ENCODE assay signal across 16 cellular contexts in the genomic region with DNA sequence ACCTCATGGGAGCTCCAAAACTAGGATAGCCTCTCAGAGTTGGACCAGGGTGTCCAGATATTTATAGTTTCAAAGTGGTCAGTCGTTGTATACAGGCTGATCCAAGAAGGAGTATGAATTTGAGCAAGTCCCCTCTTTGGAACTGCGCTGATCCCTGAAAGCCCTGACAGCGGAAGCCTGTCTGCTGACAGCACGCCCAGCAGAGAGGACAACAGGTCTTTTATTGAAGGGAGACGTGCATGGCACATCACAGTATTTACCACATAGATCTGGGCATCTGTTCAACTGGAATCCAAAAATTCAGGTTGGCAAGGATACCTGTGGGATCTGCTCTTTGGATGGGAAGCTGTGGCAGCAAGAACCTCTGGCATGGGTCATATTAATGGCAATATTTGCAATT.
A peak's percentile ranks its signal among the peaks of the same experiment; 100 is the strongest.
DNase-seq lines count a peak whose midpoint lies in the region; ATAC-seq lines count a peak whose summit lies in the region.
"Had no signal": no experiment of that assay in that cellular context is flagged by ENCODE, and none has a peak within 500 bp of the region (broad histone marks: within the 10 kb centered on the region; RNA-seq: fewer than 3 reads in every experiment).

No MANE protein-coding gene starts in this region.

- DNase-seq in Ammon's horn (ENCODE audit: low spot score) (peak; percentile 47), SK-MEL-5 (ENCODE audit: low read depth, low spot score) (peak; percentile 41), globus pallidus (ENCODE audit: low spot score) (peak; percentile 66), pons (ENCODE audit: low spot score) (peak; percentile 76), SW480 (ENCODE audit: low spot score) (no peak), NCI-H1092 treated with DMSO at 0.1 percent for 48 hours (lab: John Stamatoyannopoulos, UW) (no peak), sciatic nerve (ENCODE audit: low spot score) (no peak)
- DNase-seq: AML-193; Calu3; CD4-positive, alpha-beta memory T cell; DND-41; EL; GM23248; H7 had no signal

- intact Hi-C loops in sciatic nerve (cut with DNase I): no loop called here

- in situ Hi-C loops in SK-MEL-5 (cut with HindIII; ENCODE audit: low pct_unique_long_range_greater_than_20kb, low sequenced_read_pairs): no loop called here

- ATAC-seq in sciatic nerve: no peak
- ATAC-seq: A549, GM12878 had no signal

Comparison
In these comparisons a context has a peak if more than half of its experiments do, and no peak if none do; other contexts are left out.
1. DNase-seq: peak in Ammon's horn (single experiment), SK-MEL-5 (single experiment), globus pallidus (single experiment) and pons (single experiment); none in SW480 (single experiment), NCI-H1092 treated with DMSO at 0.1 percent for 48 hours (single experiment) and sciatic nerve (single experiment).